ENCODE assay signal across 9 cellular contexts in the genomic region with DNA sequence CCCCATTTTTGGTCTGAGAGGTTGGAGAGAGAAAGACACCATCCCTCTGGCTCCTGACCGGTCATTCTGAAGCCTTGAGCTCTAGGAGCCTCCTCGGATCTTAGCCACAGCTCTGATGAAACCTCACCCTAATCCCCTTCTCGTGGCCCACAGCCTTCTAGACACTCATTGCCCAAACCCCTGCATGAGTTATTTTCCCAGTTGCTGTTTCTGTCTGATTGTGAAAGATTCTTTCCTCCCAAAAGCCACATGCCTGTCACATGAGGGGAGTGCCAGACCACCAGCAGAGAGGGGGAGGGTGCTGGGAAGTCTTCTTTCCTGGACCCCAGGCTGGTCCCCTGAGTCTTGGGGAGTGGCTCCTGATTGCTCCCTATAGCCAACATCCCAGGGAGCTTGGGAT. TPM values are rescaled to one million over a fixed set of nuclear protein-coding genes. Genes with fewer than 3 reads are reported as not detected.
DNase-seq lines count a peak whose midpoint lies in the region; ATAC-seq and TF ChIP-seq lines count a peak whose summit lies in the region.
"Had no signal": no experiment of that assay in that cellular context is flagged by ENCODE, and none has a peak within 500 bp of the region (broad histone marks: within the 10 kb centered on the region; RNA-seq: fewer than 3 reads in every experiment).

No MANE protein-coding gene starts in this region.

- H3K36me3 Mint-ChIP-seq in activated CD8-positive, alpha-beta T cell treated with anti-CD3 and anti-CD28 coated beads, Interleukin-2, amount 10 ng/mL, durations not matched to agents 7 days and 5 days (ENCODE audit: low read depth) = peaks cover 10% of the 10 kb centered on the region
- no peaks in the 10 kb centered on the region for H3K36me3 Mint-ChIP-seq in endothelial cell (ENCODE audit: low read depth, unreplicated experiment)

- 36% methylated on average over 2 of the region's 3 CpGs for WGBS in right lobe of liver (ENCODE audit: insufficient coverage, low coverage, low lambda C conversion rate, missing lambda C conversion rate)

- no peaks in the 10 kb centered on the region for H3K4me1 ChIP-seq in right lobe of liver
- H3K4me1 ChIP-seq: parathyroid adenoma had no signal

- H3K27ac ChIP-seq in AG04450 (ENCODE audit: low read depth, low read length) (peak overlapping the region; percentile 31), right lobe of liver (peak overlapping the region in 2 of 3 donors; percentile 67 to 79)
- H3K27ac ChIP-seq: parathyroid adenoma had no signal

- H3K9me3 Mint-ChIP-seq in activated CD8-positive, alpha-beta T cell treated with anti-CD3 and anti-CD28 coated beads, Interleukin-2, amount 10 ng/mL, durations not matched to agents 7 days and 5 days (ENCODE audit: insufficient read depth) = no peaks in the 10 kb centered on the region
- H3K9me3 Mint-ChIP-seq in endothelial cell (ENCODE audit: unreplicated experiment) = no peaks in the 10 kb centered on the region

- H3K9me3 ChIP-seq in AG04450 (ENCODE audit: control insufficient read depth, insufficient read depth, low read length) (no peaks in the 10 kb centered on the region), right lobe of liver (no peaks in the 10 kb centered on the region)

- CTCF ChIA-PET in AG04450 (lab: Charles Lee) = interaction anchor here (0.8 to 5.0 kb wide), 2 partner anchors 10 to 75 kb away, joined by 6 to 32 read pairs; no protein-coding TSS in a partner anchor
- CTCF ChIA-PET in activated CD8-positive, alpha-beta T cell treated with anti-CD3 and anti-CD28 coated beads, Interleukin-2, amount 10 ng/mL, durations not matched to agents 7 days and 5 days (lab: Charles Lee) = interaction anchor here (0.7 to 3.1 kb wide), 9 partner anchors 9 to 318 kb away, joined by 3 to 44 read pairs (median 4); no protein-coding TSS in a partner anchor

- H3K36me3 ChIP-seq in right lobe of liver = no peaks in the 10 kb centered on the region

- POLR2A ChIA-PET in AG04450 (lab: Yijun Ruan, JAX) = no interaction called here
- POLR2A ChIA-PET in activated CD8-positive, alpha-beta T cell treated with anti-CD3 and anti-CD28 coated beads, Interleukin-2, amount 10 ng/mL, durations not matched to agents 7 days and 5 days (lab: Charles Lee) = interaction anchor here (0.5 to 1.3 kb wide), 5 partner anchors 8 to 89 kb away, joined by 3 to 6 read pairs (median 3); no protein-coding TSS in a partner anchor

- DNase-seq in AG04450 (ENCODE audit: low read depth, low spot score) (no peak), right lobe of liver (no peak), endothelial cell (ENCODE audit: low spot score) (no peak), NCI-H146 treated with DMSO at 0.1 percent for 48 hours (lab: John Stamatoyannopoulos, UW; ENCODE audit: unreplicated experiment) (no peak), hepatic stellate cell (ENCODE audit: low spot score) (no peak), HT-29 (ENCODE audit: low spot score) (no peak)
- DNase-seq in activated CD8-positive, alpha-beta T cell treated with anti-CD3 and anti-CD28 coated beads, Interleukin-2, amount 10 ng/mL, durations not matched to agents 7 days and 5 days = peak; percentile 41

- no peak for TF ChIP-seq POLR2A in right lobe of liver (IDR thresholded peaks at IDR 0.05)

- TF ChIP-seq CTCF in AG04450 (IDR thresholded peaks at IDR 0.05; ENCODE audit: low read depth, low read length) (no peak), right lobe of liver (IDR thresholded peaks at IDR 0.05) (no peak), endothelial cell (IDR thresholded peaks at IDR 0.05; ENCODE audit: unreplicated experiment) (no peak)

- H3K4me3 Mint-ChIP-seq in activated CD8-positive, alpha-beta T cell treated with anti-CD3 and anti-CD28 coated beads, Interleukin-2, amount 10 ng/mL, durations not matched to agents 7 days and 5 days = peak overlapping the region; percentile 49
- H3K4me3 Mint-ChIP-seq in endothelial cell (ENCODE audit: unreplicated experiment) = no peak overlapping the region

- H3K27me3 ChIP-seq in AG04450 (ENCODE audit: control insufficient read depth, insufficient read depth, low read length) (peaks cover 9% of the 10 kb centered on the region), right lobe of liver (no peaks in the 10 kb centered on the region)

- H3K27me3 Mint-ChIP-seq in activated CD8-positive, alpha-beta T cell treated with anti-CD3 and anti-CD28 coated beads, Interleukin-2, amount 10 ng/mL, durations not matched to agents 7 days and 5 days (ENCODE audit: low read depth) = no peaks in the 10 kb centered on the region
- peaks cover 2% of the 10 kb centered on the region for H3K27me3 Mint-ChIP-seq in endothelial cell (ENCODE audit: unreplicated experiment)

- peaks cover 74% of the 10 kb centered on the region for H3K4me1 Mint-ChIP-seq in activated CD8-positive, alpha-beta T cell treated with anti-CD3 and anti-CD28 coated beads, Interleukin-2, amount 10 ng/mL, durations not matched to agents 7 days and 5 days (ENCODE audit: low read depth)
- peaks cover 5% of the 10 kb centered on the region for H3K4me1 Mint-ChIP-seq in endothelial cell (ENCODE audit: unreplicated experiment)

- intact Hi-C loops in right lobe of liver (cut with DNase I) = no loop called here

- H3K27ac Mint-ChIP-seq in activated CD8-positive, alpha-beta T cell treated with anti-CD3 and anti-CD28 coated beads, Interleukin-2, amount 10 ng/mL, durations not matched to agents 7 days and 5 days = peak overlapping the region; percentile 92
- H3K27ac Mint-ChIP-seq in endothelial cell (ENCODE audit: unreplicated experiment) = no peak overlapping the region

- peak; percentile 15 for ATAC-seq in GM21786 (IDR thresholded peaks at IDR 0.05; ENCODE audit: unreplicated experiment)
- ATAC-seq in activated CD8-positive, alpha-beta T cell treated with anti-CD3 and anti-CD28 coated beads, Interleukin-2, amount 10 ng/mL, durations not matched to agents 7 days and 5 days = no peak
- ATAC-seq in right lobe of liver = peak; percentile 31 to 48 (median 40)

- no peak overlapping the region for H3K4me3 ChIP-seq in AG04450 (ENCODE audit: low read depth, low read length)
- H3K4me3 ChIP-seq in right lobe of liver = no peak overlapping the region

RNA-seq across cellular contexts. Expression of a gene that starts 17.6 kb away (rescaled TPM):
- 64.3 and 71.2 TPM in 2 replicates for polyA plus RNA-seq in AG04450 (2011; rRNA removed)
- 94.2 and 133 TPM in 2 replicates for polyA minus RNA-seq in AG04450 (2011; rRNA and poly(A)+ RNA removed)
- 100 to 1,000 TPM; 143 to 156 TPM for total RNA-seq in activated CD8-positive, alpha-beta T cell treated with anti-CD3 and anti-CD28 coated beads, Interleukin-2, amount 10 ng/mL, durations not matched to agents 7 days and 5 days
- total RNA-seq in right lobe of liver = 10 to 100 TPM in 3 of 6 experiments, 1 to 10 TPM in 3; 7.4 to 21.5 (median 11.3) TPM
- 76.6 TPM for total RNA-seq in endothelial cell (ENCODE audit: unreplicated experiment)
- total RNA-seq in HT-29 (2014; rRNA removed; shearing (Covaris generic)) = 54.9 and 85.2 TPM in 2 replicates
